In the genomic region with DNA sequence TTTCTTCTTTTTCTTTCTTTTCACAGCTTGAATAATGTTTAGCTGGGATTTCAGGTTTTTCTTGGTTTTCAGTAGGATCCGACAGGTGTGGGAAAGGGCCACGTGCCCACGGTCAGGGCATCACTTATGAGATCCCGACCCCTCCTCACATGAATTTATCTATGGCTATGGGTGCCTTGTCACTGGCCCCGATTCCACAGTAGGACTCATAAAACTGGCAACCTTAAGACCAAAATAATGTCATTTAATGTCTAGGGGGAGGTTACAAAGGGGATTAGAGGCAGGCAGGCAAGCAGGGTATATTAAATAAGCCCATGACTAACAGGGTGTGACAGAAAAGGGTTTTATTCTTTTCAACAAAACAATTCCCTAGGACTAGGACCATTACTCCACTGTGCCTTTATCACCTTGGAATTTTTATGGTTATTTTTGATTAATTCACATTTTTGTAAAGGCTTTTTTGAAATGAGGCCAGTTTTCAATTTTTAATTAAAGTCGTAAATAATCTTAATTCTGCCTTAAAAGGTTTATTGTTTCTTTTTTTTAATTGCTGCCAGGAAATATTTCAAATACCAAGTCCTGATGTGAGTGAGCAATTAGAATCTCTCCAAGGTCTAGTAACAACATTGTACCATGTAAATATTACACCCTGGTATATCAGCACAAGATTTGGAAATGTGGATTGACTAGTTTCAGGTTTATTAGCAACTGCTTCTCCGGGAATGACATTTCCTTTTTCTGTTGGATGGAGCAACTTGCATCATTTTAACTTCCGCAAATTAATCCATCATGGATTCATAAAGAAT, we compare ENCODE assay signal across 21 cellular contexts.
"Had no signal": no experiment of that assay in that cellular context is flagged by ENCODE, and none has a peak within 500 bp of the region (broad histone marks: within the 10 kb centered on the region; RNA-seq: fewer than 3 reads in every experiment).

No MANE protein-coding gene starts in this region.

- FAIRE-seq: bronchial epithelial cell, urothelium cell line had no signal

- H3K4me1 ChIP-seq: gastroesophageal sphincter, heart right ventricle, sigmoid colon, stomach, testis had no signal

- H3K27me3 ChIP-seq: gastroesophageal sphincter, heart right ventricle, sigmoid colon, stomach, testis had no signal

- DNase-seq: activated CD4-positive, alpha-beta T cell treated with anti-CD3 and anti-CD28 coated beads, Interleukin-2, amount 50 U/mL, for 1 hour; activated naive CD4-positive, alpha-beta T cell treated with Interleukin-2 at 50 U/mL for 16 hours; anterior cingulate cortex; dermis blood vessel endothelial cell; effector memory CD8-positive, alpha-beta T cell; heart right ventricle; left colon; mammary epithelial cell; naive thymus-derived CD8-positive, alpha-beta T cell; occipital lobe; sigmoid colon; stimulated activated CD4-positive, alpha-beta T cell treated with anti-CD3 and anti-CD28 coated beads, Interleukin-2, amount 100 ng/mL, for 24 hours; stomach; T-cell; T-helper 9 cell; testis had no signal

- H3K9me3 ChIP-seq: gastroesophageal sphincter, heart right ventricle, sigmoid colon, stomach, testis had no signal

- H3K4me3 ChIP-seq: gastroesophageal sphincter, heart right ventricle, sigmoid colon, stomach, testis had no signal

- ATAC-seq: activated CD4-positive, CD25-positive, alpha-beta regulatory T cell treated with anti-CD3 and anti-CD28 coated beads, Interleukin-2, amount 50 U/mL, for 24 hours; activated T-helper 17 cell treated with anti-CD3 and anti-CD28 coated beads, Interleukin-2, amount 50 U/mL, for 72 hours; effector memory CD8-positive, alpha-beta T cell; gastroesophageal sphincter; heart right ventricle; left colon; naive thymus-derived CD8-positive, alpha-beta T cell; T-cell had no signal

- H3K27ac ChIP-seq: gastroesophageal sphincter, heart right ventricle, sigmoid colon, stomach, testis had no signal

- H3K36me3 ChIP-seq: sigmoid colon had no signal
